Comparison of ENCODE assay signal across 8 cellular contexts in genomic region chr1:36553591-36554417, GRCh38.
A peak's percentile ranks its signal among the peaks of the same experiment; 100 is the strongest.
DNase-seq lines count a peak whose midpoint lies in the region; ATAC-seq, FAIRE-seq and TF ChIP-seq lines count a peak whose summit lies in the region.

No MANE protein-coding gene starts in this region.

- no peaks in the 10 kb centered on the region for H3K36me3 ChIP-seq in bronchial epithelial cell (ENCODE audit: control insufficient read depth, insufficient read depth, low read length)

- no peak overlapping the region for H3K4me3 ChIP-seq in bronchial epithelial cell (ENCODE audit: low read depth, low read length)

- peak; percentile 73 for TF ChIP-seq CTCF in bronchial epithelial cell (IDR thresholded peaks at IDR 0.05; ENCODE audit: insufficient read depth, low read length, severe bottlenecking)

- peaks cover 7% of the 10 kb centered on the region for H3K27me3 ChIP-seq in bronchial epithelial cell (ENCODE audit: control insufficient read depth, insufficient read depth, low read length)

- ATAC-seq in left lobe of liver, result peak; percentile 92
- no peak for ATAC-seq in HG02870 (IDR thresholded peaks at IDR 0.05; ENCODE audit: unreplicated experiment)

- DNase-seq in A172 (ENCODE audit: low spot score), result peak; percentile 36
- peak; percentile 63 for DNase-seq in GM19240 (ENCODE audit: insufficient read length, low spot score)
- DNase-seq in NCI-H2171 treated with DMSO at 0.1 percent for 48 hours (lab: John Stamatoyannopoulos, UW), result peak; percentile 80
- peak; percentile 15 to 39 (median 23) for DNase-seq in activated CD4-positive, CD25-positive, alpha-beta regulatory T cell (lab: John Stamatoyannopoulos, UW)
- DNase-seq in bronchial epithelial cell (ENCODE audit: low read depth), result peak; percentile 44
- peak; percentile 64 for DNase-seq in left lobe of liver (ENCODE audit: low spot score)
- DNase-seq in stimulated activated CD4-positive, alpha-beta T cell treated with anti-CD3 and anti-CD28 coated beads, Interleukin-4, amount 100 ng/mL, for 1 hour, result peak; percentile 70

- FAIRE-seq in bronchial epithelial cell (lab: Jason Lieb, UNC), result peak; percentile 83

Comparison
In these comparisons a context has a peak if more than half of its experiments do, and no peak if none do; other contexts are left out.
1. DNase-seq: peak in every context shown above with its lines; median percentile 80 in NCI-H2171 treated with DMSO at 0.1 percent for 48 hours; 70 in stimulated activated CD4-positive, alpha-beta T cell treated with anti-CD3 and anti-CD28 coated beads, Interleukin-4, amount 100 ng/mL, for 1 hour; 64 in left lobe of liver; 63 in GM19240; 44 in bronchial epithelial cell; 36 in A172; 23 in activated CD4-positive, CD25-positive, alpha-beta regulatory T cell.